11 cellular contexts compared by ENCODE assay signal in genomic region chr2:219280682-219281081, GRCh38. TPM values are rescaled to one million over a fixed set of nuclear protein-coding genes. Genes with fewer than 3 reads are reported as not detected.
DNase-seq lines count a peak whose midpoint lies in the region; ATAC-seq and TF ChIP-seq lines count a peak whose summit lies in the region.
"Had no signal": no experiment of that assay in that cellular context is flagged by ENCODE, and none has a peak within 500 bp of the region (broad histone marks: within the 10 kb centered on the region; RNA-seq: fewer than 3 reads in every experiment).

No MANE protein-coding gene starts in this region.

- H3K27me3 ChIP-seq in left ventricle myocardium inferior (ENCODE audit: low read depth), result no peaks in the 10 kb centered on the region
- no peaks in the 10 kb centered on the region for H3K27me3 ChIP-seq in upper lobe of left lung

- peaks cover 55% of the 10 kb centered on the region for H3K36me3 ChIP-seq in left ventricle myocardium inferior
- H3K36me3 ChIP-seq in upper lobe of left lung, result peaks cover 17 to 53% (median 48%) of the 10 kb centered on the region in 4 donors

- ATAC-seq in Right ventricle myocardium inferior (no peak), upper lobe of left lung (ENCODE audit: low FRiP score in 2 of 2) (no peak), GM19023 (IDR thresholded peaks at IDR 0.05; ENCODE audit: unreplicated experiment) (no peak), GM21367 (IDR thresholded peaks at IDR 0.05; ENCODE audit: unreplicated experiment) (no peak)
- ATAC-seq in naive thymus-derived CD8-positive, alpha-beta T cell, result no peak

- peaks cover 75% of the 10 kb centered on the region for H3K4me1 ChIP-seq in left ventricle myocardium inferior
- peaks cover 22 to 29% (median 24%) of the 10 kb centered on the region in 4 donors for H3K4me1 ChIP-seq in upper lobe of left lung

- H3K4me1 Mint-ChIP-seq in naive thymus-derived CD8-positive, alpha-beta T cell, result peaks cover 23 to 57% (median 54%) of the 10 kb centered on the region in 4 donors

- H3K4me3 ChIP-seq in left ventricle myocardium inferior, result peak overlapping the region; percentile 88
- H3K4me3 ChIP-seq in upper lobe of left lung, result no peak overlapping the region

- H3K27ac ChIP-seq in left ventricle myocardium inferior (replicated peaks) (peak overlapping the region; percentile 98), angular gyrus (ENCODE audit: low read depth, low read length) (peak overlapping the region; percentile 99), upper lobe of left lung (peak overlapping the region in 3 of 4 donors; percentile 97 to 100 (median 98))

- intact Hi-C loops in left ventricle myocardium inferior (cut with micrococcal nuclease), result no loop called here
- intact Hi-C loops in Right ventricle myocardium inferior (cut with DNase I), result loop anchor here (10.0 kb wide), 1 partner anchor 224 kb away; no protein-coding TSS in a partner anchor

- H3K9me3 ChIP-seq in left ventricle myocardium inferior (replicated peaks), result no peaks in the 10 kb centered on the region
- H3K9me3 ChIP-seq in upper lobe of left lung, result no peaks in the 10 kb centered on the region

- H3K9me3 Mint-ChIP-seq in naive thymus-derived CD8-positive, alpha-beta T cell, result no peaks in the 10 kb centered on the region

- WGBS in upper lobe of left lung, 2 donors, result 90 to 100% methylated on average over 2 to 4 of the region's 4 CpGs

- no peak for TF ChIP-seq EP300 in upper lobe of left lung (IDR thresholded peaks at IDR 0.05)

- peak overlapping the region; percentile 37 to 100 (median 100) for H3K27ac Mint-ChIP-seq in naive thymus-derived CD8-positive, alpha-beta T cell

- DNase-seq in left ventricle myocardium inferior (no peak), Right ventricle myocardium inferior (ENCODE audit: missing footprints) (no peak), upper lobe of left lung (no peak), NCI-H2227 treated with DMSO at 0.1 percent for 48 hours (lab: John Stamatoyannopoulos, UW) (no peak)
- no peak for DNase-seq in naive thymus-derived CD8-positive, alpha-beta T cell
- DNase-seq: NCI-H345, T-helper 9 cell had no signal

- TF ChIP-seq CTCF in left ventricle myocardium inferior (IDR thresholded peaks at IDR 0.05; ENCODE audit: borderline replicate concordance), result no peak
- TF ChIP-seq CTCF in upper lobe of left lung (IDR thresholded peaks at IDR 0.05), result no peak

- peak overlapping the region in 9 of 10 donors; percentile 55 to 99 (median 96) for H3K4me3 Mint-ChIP-seq in naive thymus-derived CD8-positive, alpha-beta T cell

- H3K36me3 Mint-ChIP-seq in naive thymus-derived CD8-positive, alpha-beta T cell, result peaks cover 4 to 52% (median 13%) of the 10 kb centered on the region in 3 donors

- peaks cover 0 to 2% (median 0%) of the 10 kb centered on the region in 5 donors for H3K27me3 Mint-ChIP-seq in naive thymus-derived CD8-positive, alpha-beta T cell

- POLR2A ChIA-PET in naive thymus-derived CD8-positive, alpha-beta T cell (lab: Charles Lee), result interaction anchor here (0.7 to 6.9 kb wide), 6 partner anchors 11 to 104 kb away, joined by 3 to 170 read pairs (median 20); partner anchors contain the start of genes ANKZF1, ATG9A, CNPPD1 and TUBA4A

- TF ChIP-seq POLR2A in upper lobe of left lung (IDR thresholded peaks at IDR 0.05), result no peak

RNA-seq across cellular contexts. Expression of gene DNAJB2, which starts 1.5 kb away (rescaled TPM):
- total RNA-seq in left ventricle myocardium inferior, result 77.5 TPM
- total RNA-seq in Right ventricle myocardium inferior, result 80.4 TPM
- 100 to 1,000 TPM; 102 to 105 TPM for total RNA-seq in naive thymus-derived CD8-positive, alpha-beta T cell
- 1 to 10 TPM; 5.0 to 6.6 (median 5.9) TPM for polyA plus RNA-seq in naive thymus-derived CD8-positive, alpha-beta T cell
- total RNA-seq in upper lobe of left lung, result 10 to 100 TPM; 58.6 to 86.1 (median 75.5) TPM

RNA-seq across cellular contexts. Expression of gene TUBA4A, which starts 27.0 kb away (rescaled TPM):
- total RNA-seq in left ventricle myocardium inferior (130 TPM), Right ventricle myocardium inferior (128 TPM), upper lobe of left lung (10 to 100 TPM; 17.8 to 52.1 (median 40.3) TPM)
- total RNA-seq in naive thymus-derived CD8-positive, alpha-beta T cell, result 100 to 1,000 TPM; 143 to 144 TPM
- 100 to 1,000 TPM; 107 to 275 (median 122) TPM for polyA plus RNA-seq in naive thymus-derived CD8-positive, alpha-beta T cell

RNA-seq across cellular contexts. Expression of gene TUBA4B, which starts 27.6 kb away (rescaled TPM):
- total RNA-seq in left ventricle myocardium inferior, result not detected
- total RNA-seq in Right ventricle myocardium inferior, result not detected
- not detected for total RNA-seq in naive thymus-derived CD8-positive, alpha-beta T cell
- not detected for polyA plus RNA-seq in naive thymus-derived CD8-positive, alpha-beta T cell
- 1 to 10 TPM in 5 of 6 donors, under 1 TPM in 1; 0.26 to 8.9 (median 3.1) TPM for total RNA-seq in upper lobe of left lung
- total RNA-seq: frontal cortex had no signal

RNA-seq across cellular contexts. Expression of gene PTPRN, which starts 28.5 kb away (rescaled TPM):
- 0.11 TPM for total RNA-seq in left ventricle myocardium inferior
- not detected for total RNA-seq in Right ventricle myocardium inferior
- not detected for total RNA-seq in naive thymus-derived CD8-positive, alpha-beta T cell
- under 1 TPM in 2 of 3 donors, not detected in 1; 0.27 to 0.31 TPM for polyA plus RNA-seq in naive thymus-derived CD8-positive, alpha-beta T cell
- 1 to 10 TPM in 2 of 6 donors, under 1 TPM in 2, not detected in 2; 0.20 to 4.4 (median 0.68) TPM for total RNA-seq in upper lobe of left lung

RNA-seq across cellular contexts. Expression of gene STK16, which starts 35.4 kb away (rescaled TPM):
- 19.2 TPM for total RNA-seq in left ventricle myocardium inferior
- 17.1 TPM for total RNA-seq in Right ventricle myocardium inferior
- 10 to 100 TPM; 22.4 to 22.6 TPM for total RNA-seq in naive thymus-derived CD8-positive, alpha-beta T cell
- 10 to 100 TPM; 21.6 to 25.8 (median 23.7) TPM for polyA plus RNA-seq in naive thymus-derived CD8-positive, alpha-beta T cell
- total RNA-seq in upper lobe of left lung, result 10 to 100 TPM; 12.6 to 28.3 (median 15.7) TPM
